In genomic region chr1:89980605-89981004, GRCh38 we compare ENCODE assay signal across 16 cellular contexts. TPM values are rescaled to one million over a fixed set of nuclear protein-coding genes. Genes with fewer than 3 reads are reported as not detected.
DNase-seq lines count a peak whose midpoint lies in the region; TF ChIP-seq lines count a peak whose summit lies in the region.
"Had no signal": no experiment of that assay in that cellular context is flagged by ENCODE, and none has a peak within 500 bp of the region (broad histone marks: within the 10 kb centered on the region; RNA-seq: fewer than 3 reads in every experiment).

No MANE protein-coding gene starts in this region.

- H3K79me2 ChIP-seq in smooth muscle cell (ENCODE audit: low read depth) = no peaks in the 10 kb centered on the region

- no peak overlapping the region for H3K9ac ChIP-seq in smooth muscle cell (ENCODE audit: low read depth)
- H3K9ac ChIP-seq: BLaER1 had no signal

- H3K27ac ChIP-seq in smooth muscle cell (ENCODE audit: low read depth) = no peak overlapping the region
- H3K27ac ChIP-seq: BLaER1, stomach had no signal

- no peaks in the 10 kb centered on the region for H3K36me3 Mint-ChIP-seq in CD14-positive monocyte

- no peaks in the 10 kb centered on the region for H3F3A ChIP-seq in smooth muscle cell (ENCODE audit: low read depth)

- H3K4me3 ChIP-seq in HAP-1 = no peak overlapping the region
- no peak overlapping the region for H3K4me3 ChIP-seq in smooth muscle cell
- H3K4me3 ChIP-seq: BLaER1, stomach had no signal

- intact Hi-C loops in CD14-positive monocyte (cut with micrococcal nuclease) = loop anchor here in 1 of 2 donors (10.0 kb wide), 1 partner anchor 136 kb away; no protein-coding TSS in a partner anchor

- H3K36me3 ChIP-seq in HAP-1 (replicated peaks) (no peaks in the 10 kb centered on the region), smooth muscle cell (ENCODE audit: low read depth) (no peaks in the 10 kb centered on the region)
- H3K36me3 ChIP-seq: BLaER1, stomach had no signal

- peaks cover 7% of the 10 kb centered on the region for H3K4me1 Mint-ChIP-seq in CD14-positive monocyte

- H3K27me3 Mint-ChIP-seq in CD14-positive monocyte (ENCODE audit: low read depth in 3 of 3) = peaks cover 0 to 2% (median 0%) of the 10 kb centered on the region in 3 donors

- H3K4me1 ChIP-seq in HAP-1 = peaks cover 16% of the 10 kb centered on the region
- H3K4me1 ChIP-seq in smooth muscle cell (ENCODE audit: low read depth) = no peaks in the 10 kb centered on the region

- no peaks in the 10 kb centered on the region for H3K27me3 ChIP-seq in HAP-1 (ENCODE audit: low read depth)
- no peaks in the 10 kb centered on the region for H3K27me3 ChIP-seq in smooth muscle cell (ENCODE audit: low read depth)
- H3K27me3 ChIP-seq: BLaER1, stomach had no signal

- no peak overlapping the region for H3K27ac Mint-ChIP-seq in CD14-positive monocyte
- H3K27ac Mint-ChIP-seq: HFFc6 had no signal

- no peak overlapping the region for H3K4me3 Mint-ChIP-seq in CD14-positive monocyte
- H3K4me3 Mint-ChIP-seq: HFFc6 had no signal

- 49% methylated on average over 4 of the region's 4 CpGs for WGBS in smooth muscle cell (ENCODE audit: low lambda C conversion rate)

- H4K20me1 ChIP-seq in smooth muscle cell (ENCODE audit: low read depth) = no peaks in the 10 kb centered on the region
- H4K20me1 ChIP-seq: BLaER1 had no signal

- TF ChIP-seq CTCF in smooth muscle cell (IDR thresholded peaks at IDR 0.05; ENCODE audit: borderline replicate concordance, insufficient read depth, poor library complexity, severe bottlenecking) (no peak), CD14-positive monocyte (IDR thresholded peaks at IDR 0.05) (no peak)

- no peaks in the 10 kb centered on the region for H3K9me3 ChIP-seq in HAP-1
- H3K9me3 ChIP-seq in smooth muscle cell (replicated peaks; ENCODE audit: low read depth) = no peaks in the 10 kb centered on the region
- H3K9me3 ChIP-seq: stomach had no signal

- in situ Hi-C loops in HAP-1 (cut with MboI; ENCODE audit: low sequenced_read_pairs) = loop anchor here (10.0 to 25.0 kb wide), 2 partner anchors 136 to 343 kb away; partner anchors contain the start of gene LRRC8C

- no peak overlapping the region for H3K4me2 ChIP-seq in smooth muscle cell
- H3K4me2 ChIP-seq: BLaER1 had no signal

- H3K9me3 Mint-ChIP-seq in CD14-positive monocyte = peaks cover 0 to 2% (median 0%) of the 10 kb centered on the region in 7 donors
- H3K9me3 Mint-ChIP-seq: HFFc6 had no signal

- DNase-seq in Daoy (ENCODE audit: low read depth) (peak; percentile 29), HAP-1 (ENCODE audit: low spot score in 2 of 2) (peak; percentile 48 to 98), RPMI7951 (ENCODE audit: low read depth) (peak; percentile 71), foreskin melanocyte (peak; percentile 96), smooth muscle cell (lab: John Stamatoyannopoulos, UW; ENCODE audit: unreplicated experiment) (no peak), NCI-H128 (lab: John Stamatoyannopoulos, UW; ENCODE audit: unreplicated experiment) (no peak), NCI-H82 treated with DMSO at 0.1 percent for 48 hours (lab: John Stamatoyannopoulos, UW; ENCODE audit: unreplicated experiment) (no peak), CD14-positive monocyte (ENCODE audit: low spot score) (no peak)
- DNase-seq: activated CD4-positive, alpha-beta T cell treated with anti-CD3 and anti-CD28 coated beads, Interleukin-2, amount 50 U/mL, for 48 hours; activated T-cell treated with anti-CD3 and anti-CD28 coated beads, Interleukin-2, amount 50 U/mL, for 48 hours; DMS53; HFFc6; mesendoderm; NCI-H2227 treated with DMSO at 0.1 percent for 48 hours; stomach had no signal

- no peak overlapping the region for H2AFZ ChIP-seq in smooth muscle cell (ENCODE audit: low read depth)

RNA-seq across cellular contexts. Expression of gene ZNF326, which starts 14.3 kb away (rescaled TPM):
- total RNA-seq in Daoy (2014; rRNA removed; shearing (Covaris generic)) = 6.3 and 9.0 TPM in 2 replicates
- total RNA-seq in RPMI7951 (2014; rRNA removed; shearing (Covaris generic)) = 6.3 and 7.9 TPM in 2 replicates
- total RNA-seq in smooth muscle cell = 11.3 and 12.8 TPM in 2 replicates
- polyA plus RNA-seq in smooth muscle cell (7.7 and 11.9 TPM in 2 replicates), CD14-positive monocyte (1 to 10 TPM; 3.8 to 4.5 TPM)

Comparison
In these comparisons a context has a peak if more than half of its experiments do, and no peak if none do; other contexts are left out.
1. DNase-seq: peak in Daoy (single experiment), HAP-1 (2 of 2), RPMI7951 (single experiment) and foreskin melanocyte (single experiment); none in smooth muscle cell (single experiment), NCI-H128 (single experiment), NCI-H82 treated with DMSO at 0.1 percent for 48 hours (single experiment) and CD14-positive monocyte (single experiment).